Comparison of ENCODE assay signal across 25 cellular contexts in the genomic region with DNA sequence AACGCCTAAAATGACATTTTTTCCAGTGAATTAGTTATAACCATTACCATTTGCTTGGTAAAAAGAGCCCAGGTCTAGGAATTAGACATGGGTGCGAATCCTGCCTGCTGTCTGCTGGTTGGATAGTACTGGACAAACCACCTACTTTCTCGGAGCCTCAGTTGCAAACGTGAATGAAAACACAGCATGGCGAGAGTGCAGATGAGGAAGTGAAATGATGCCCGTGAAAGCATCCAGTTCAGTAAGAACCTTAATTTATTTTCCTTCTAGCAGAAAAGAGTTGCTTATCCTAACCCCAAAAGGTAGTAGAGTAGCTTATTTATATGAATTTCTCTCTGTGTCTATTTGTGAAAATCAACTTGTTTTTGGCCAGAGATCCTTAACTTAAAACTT.
A peak's percentile ranks its signal among the peaks of the same experiment; 100 is the strongest.
DNase-seq lines count a peak whose midpoint lies in the region; ATAC-seq, FAIRE-seq and TF ChIP-seq lines count a peak whose summit lies in the region.
"Had no signal": no experiment of that assay in that cellular context is flagged by ENCODE, and none has a peak within 500 bp of the region (broad histone marks: within the 10 kb centered on the region; RNA-seq: fewer than 3 reads in every experiment).

No MANE protein-coding gene starts in this region.

- DNase-seq in A549 (ENCODE audit: low read depth in 1 of 2, low spot score in 1 of 2) (no peak), IMR-90 (no peak), ascending aorta (ENCODE audit: low spot score in 2 of 2) (no peak), keratinocyte (ENCODE audit: low read depth, low spot score) (no peak), GF-D8 (lab: John Stamatoyannopoulos, UW) (no peak), NCI-H345 treated with DMSO at 0.1 percent for 48 hours (lab: John Stamatoyannopoulos, UW; ENCODE audit: unreplicated experiment) (no peak)
- DNase-seq: activated CD8-positive, alpha-beta memory T cell treated with anti-CD3 and anti-CD28 coated beads, Interleukin-2, amount 50 U/mL, for 48 hours; activated naive CD4-positive, alpha-beta T cell treated with anti-CD3 and anti-CD28 coated beads, Interleukin-2, amount 50 U/mL, for 16 hours; AML-193; CD4-positive, CD25-positive, alpha-beta regulatory T cell; hypothalamus; left colon; NCI-H1105; NCI-H1930; NCI-H526; ovary; SHP77 treated with DMSO at 0.1 percent for 48 hours; stimulated activated naive CD4-positive, alpha-beta T cell; SW 1271; upper lobe of left lung had no signal

- POLR2A ChIA-PET in A549 (lab: Yijun Ruan, JAX): no interaction called here
- POLR2A ChIA-PET in IMR-90 (lab: Charles Lee; ENCODE audit: unreplicated experiment): interaction anchor here (0.6 kb wide), 1 partner anchor 12 kb away, joined by 3 read pairs; no protein-coding TSS in a partner anchor

- peak overlapping the region; percentile 59 for H4K91ac ChIP-seq in IMR-90 (ENCODE audit: insufficient read depth, low read depth, low read length)

- no peaks in the 10 kb centered on the region for H4K20me1 ChIP-seq in IMR-90 (ENCODE audit: insufficient read depth, low read length)
- no peaks in the 10 kb centered on the region for H4K20me1 ChIP-seq in keratinocyte (ENCODE audit: control insufficient read depth, extremely low read depth, insufficient read depth, low read length)

- no peak for ATAC-seq in A549
- ATAC-seq in IMR-90 (ENCODE audit: low read depth): no peak
- no peak for ATAC-seq in GM21576 (IDR thresholded peaks at IDR 0.05; ENCODE audit: unreplicated experiment)
- no peak for ATAC-seq in HG03457 (IDR thresholded peaks at IDR 0.05; ENCODE audit: unreplicated experiment)
- ATAC-seq: left colon, Panc1 had no signal

- 0 out of 3 replicates have a peak, but pooled peaks cover 2% of the 10 kb centered on the region for H3K9me3 ChIP-seq in A549
- no peaks in the 10 kb centered on the region for H3K9me3 ChIP-seq in IMR-90 (ENCODE audit: control insufficient read depth, insufficient read depth, low read length)
- H3K9me3 ChIP-seq in ascending aorta: no peaks in the 10 kb centered on the region
- H3K9me3 ChIP-seq in keratinocyte (ENCODE audit: control insufficient read depth, low read depth, low read length): no peaks in the 10 kb centered on the region
- H3K9me3 ChIP-seq: ovary, suprapubic skin, upper lobe of left lung had no signal

- H3K27ac ChIP-seq in A549 (peak overlapping the region; percentile 78 to 84), IMR-90 (ENCODE audit: insufficient read depth, low read length) (no peak overlapping the region), ascending aorta (peak overlapping the region; percentile 29 to 83), keratinocyte (ENCODE audit: control insufficient read depth, insufficient read depth, low read length) (peak overlapping the region; percentile 93)
- H3K27ac ChIP-seq: ovary, suprapubic skin, upper lobe of left lung had no signal

- H2BK20ac ChIP-seq in IMR-90 (ENCODE audit: low read depth, low read length): no peak overlapping the region

- H3K18ac ChIP-seq in IMR-90 (ENCODE audit: low read depth, low read length): peak overlapping the region; percentile 93; the same call in 1 of the 2 replicates

- intact Hi-C loops in IMR-90 (cut with micrococcal nuclease) (loop anchor here (5.0 kb wide), 1 partner anchor 145 kb away; no protein-coding TSS in a partner anchor), ascending aorta (cut with DNase I) (loop anchor here (5.0 kb wide), 1 partner anchor 35 kb away; no protein-coding TSS in a partner anchor)

- no peak overlapping the region for H3K23ac ChIP-seq in IMR-90 (ENCODE audit: low read depth, low read length)

- TF ChIP-seq RAD21 in A549 (conservative IDR thresholded peaks at IDR 0.05 in 1 of 2, IDR thresholded peaks at IDR 0.05 in 1 of 2): no peak
- TF ChIP-seq RAD21 in IMR-90 (IDR thresholded peaks at IDR 0.05; ENCODE audit: low read length): no peak

- no peak overlapping the region; the same call in 1 of the 2 replicates for H3K56ac ChIP-seq in IMR-90 (ENCODE audit: extremely low read depth, insufficient read depth, low read length)

- H3K14ac ChIP-seq in IMR-90 (replicated peaks; ENCODE audit: low read depth, low read length): no peak overlapping the region

- H3K4me1 ChIP-seq in A549 (peaks cover 46% of the 10 kb centered on the region), IMR-90 (ENCODE audit: control insufficient read depth, insufficient read depth, low read length) (peaks cover 13% of the 10 kb centered on the region; the same call in 1 of the 2 replicates), ascending aorta (peaks cover 3 to 19% of the 10 kb centered on the region in 2 donors), keratinocyte (ENCODE audit: control insufficient read depth, extremely low read depth, insufficient read depth, low read length) (peaks cover 52% of the 10 kb centered on the region)
- H3K4me1 ChIP-seq: suprapubic skin, upper lobe of left lung had no signal

- TF ChIP-seq EP300 in A549 (IDR thresholded peaks at IDR 0.05): no peak

- no peaks in the 10 kb centered on the region for H3K79me1 ChIP-seq in IMR-90 (ENCODE audit: low read depth in 1 of 2, low read length in 2 of 2)

- no peak for TF ChIP-seq POLR2A in A549 (IDR thresholded peaks at IDR 0.05; ENCODE audit: low read length)
- TF ChIP-seq POLR2A in IMR-90 (IDR thresholded peaks at IDR 0.05; ENCODE audit: low read depth, low read length): no peak

- H2BK120ac ChIP-seq in IMR-90 (ENCODE audit: low read depth, low read length): peak overlapping the region; percentile 66

- H3K4me3 ChIP-seq in A549 (no peak overlapping the region), IMR-90 (ENCODE audit: insufficient read depth, low read depth, low read length) (no peak overlapping the region), ascending aorta (no peak overlapping the region), keratinocyte (ENCODE audit: control insufficient read depth in 2 of 3, extremely low read depth in 1 of 3, insufficient read depth in 2 of 3, low read depth in 1 of 3, low read length in 3 of 3) (no peak overlapping the region)
- H3K4me3 ChIP-seq: ovary, suprapubic skin, upper lobe of left lung had no signal

- peak overlapping the region in 1 of 2 experiments; percentile 31; a peak in 2 of 4 replicates for H4K8ac ChIP-seq in IMR-90 (ENCODE audit: low read depth in 2 of 2, low read length in 2 of 2)

- no peak overlapping the region for H2BK5ac ChIP-seq in IMR-90 (ENCODE audit: low read depth, low read length, poor library complexity, severe bottlenecking)

- H2BK15ac ChIP-seq in IMR-90 (ENCODE audit: low read depth, low read length): 0 out of 3 replicates have a peak overlapping the region, but pooled peaks have one; percentile 30

- H3K9me1 ChIP-seq in IMR-90 (ENCODE audit: insufficient read depth, low read length) (no peaks in the 10 kb centered on the region), keratinocyte (ENCODE audit: control insufficient read depth, extremely low read depth, insufficient read depth, low read length) (no peaks in the 10 kb centered on the region)

- in situ Hi-C loops in IMR-90 (cut with MboI; ENCODE audit: low sequenced_read_pairs): no loop called here

- TF ChIP-seq CTCF in A549 (IDR thresholded peaks at IDR 0.05): no peak
- no peak for TF ChIP-seq CTCF in IMR-90 (conservative IDR thresholded peaks at IDR 0.05; ENCODE audit: low read depth, low read length)
- no peak for TF ChIP-seq CTCF in ascending aorta (IDR thresholded peaks at IDR 0.05)
- TF ChIP-seq CTCF in keratinocyte (optimal IDR thresholded peaks at IDR 0.05 in 1 of 3, IDR thresholded peaks at IDR 0.05 in 1 of 3, conservative IDR thresholded peaks at IDR 0.05 in 1 of 3; ENCODE audit: extremely low read depth in 1 of 3, insufficient read depth in 2 of 3, low read length in 3 of 3): no peak

- CTCF ChIA-PET in A549 (lab: Yijun Ruan, JAX): interaction anchor here (1.0 to 3.6 kb wide), 2 partner anchors 16 to 261 kb away, joined by 3 to 10 read pairs; no protein-coding TSS in a partner anchor
- CTCF ChIA-PET in IMR-90 (lab: Yijun Ruan, JAX): interaction anchor here (1.4 to 1.5 kb wide), 2 partner anchors 9 to 16 kb away, joined by 4 read pairs; no protein-coding TSS in a partner anchor

- H2AFZ ChIP-seq in IMR-90 (replicated peaks; ENCODE audit: low read length, poor library complexity) (no peak overlapping the region), keratinocyte (ENCODE audit: control insufficient read depth, low read length) (no peak overlapping the region)

- H3K36me3 ChIP-seq in IMR-90 (ENCODE audit: control insufficient read depth, insufficient read depth, low read length) (no peaks in the 10 kb centered on the region), ascending aorta (no peaks in the 10 kb centered on the region), keratinocyte (ENCODE audit: control insufficient read depth in 2 of 2, extremely low read depth in 1 of 2, insufficient read depth in 2 of 2, low read length in 2 of 2) (no peaks in the 10 kb centered on the region)
- H3K36me3 ChIP-seq: ovary, suprapubic skin, upper lobe of left lung had no signal

- dilution Hi-C loops in IMR-90 (cut with HindIII; ENCODE audit: low sequenced_read_pairs, unreplicated experiment) (no loop called here), keratinocyte (cut with MboI; ENCODE audit: extremely low pct_ligation_motif_present, low sequenced_read_pairs) (no loop called here)

- peak overlapping the region; percentile 24 for H3K4ac ChIP-seq in IMR-90 (ENCODE audit: low read depth, low read length)

- H3K4me2 ChIP-seq in A549: peak overlapping the region; percentile 26; the same call in 1 of the 3 replicates
- H3K4me2 ChIP-seq in IMR-90 (ENCODE audit: low read depth, low read length): no peak overlapping the region
- no peak overlapping the region for H3K4me2 ChIP-seq in keratinocyte (ENCODE audit: control insufficient read depth, extremely low read depth, insufficient read depth, low read depth, low read length)

- WGBS in A549 (ENCODE audit: missing lambda C conversion rate): 91% methylated on average over 6 of the region's 6 CpGs
- WGBS in IMR-90 (ENCODE audit: extremely low coverage in 2 of 2, insufficient read length in 1 of 2), 2 experiments: no CpG with 5 or more reads among the region's 6 CpGs

- no TSS peak for BruUV-seq in IMR-90 (replicated peaks; lab: Mats Ljungman, UMichigan)

- H4K5ac ChIP-seq in IMR-90 (ENCODE audit: low read depth, low read length): peak overlapping the region; percentile 91

- H3K9ac ChIP-seq in IMR-90 (ENCODE audit: low read depth, low read length): no peak overlapping the region
- no peak overlapping the region for H3K9ac ChIP-seq in keratinocyte (ENCODE audit: control insufficient read depth, extremely low read depth, insufficient read depth, low read length)

- no peak for FAIRE-seq in A549 (lab: Jason Lieb, UNC)
- FAIRE-seq in keratinocyte (lab: Jason Lieb, UNC): peak; percentile 49
- FAIRE-seq: A204.1 had no signal

- H3K27me3 ChIP-seq in IMR-90 (ENCODE audit: control insufficient read depth, insufficient read depth, low read length) (no peaks in the 10 kb centered on the region), ascending aorta (no peaks in the 10 kb centered on the region), keratinocyte (ENCODE audit: control insufficient read depth, extremely low read depth, insufficient read depth, low read length) (no peaks in the 10 kb centered on the region)
- H3K27me3 ChIP-seq: ovary, suprapubic skin, upper lobe of left lung had no signal

- no peaks in the 10 kb centered on the region for H3K79me2 ChIP-seq in keratinocyte (ENCODE audit: control insufficient read depth, insufficient read depth, low read length)

- H2AK5ac ChIP-seq in IMR-90 (ENCODE audit: low read depth, low read length): peak overlapping the region; percentile 15; the same call in 1 of the 2 replicates

- H2AK9ac ChIP-seq in IMR-90 (replicated peaks; ENCODE audit: low read depth, low read length, poor library complexity): no peak overlapping the region
